ENCODE assay signal across 8 cellular contexts in genomic region chr3:23945653-23945902, GRCh38. TPM values are rescaled to one million over a fixed set of nuclear protein-coding genes. Genes with fewer than 3 reads are reported as not detected.
DNase-seq lines count a peak whose midpoint lies in the region; ATAC-seq and TF ChIP-seq lines count a peak whose summit lies in the region.

No MANE protein-coding gene starts in this region.

- H3K4me3 ChIP-seq in HAP-1 (peak overlapping the region; percentile 53), iPS-20b (ENCODE audit: low read length) (peak overlapping the region; percentile 46; the same call in 1 of the 2 replicates)

- H3K4me3 Mint-ChIP-seq in activated B cell treated with CpG ODN at 0.5 μM for 24 hours, result peak overlapping the region; percentile 68
- H3K4me3 Mint-ChIP-seq in stimulated activated naive B cell treated with anti-CD40 and anti-IgM and Interleukin-4, amounts not matched to agents 10 μg/mL and 1 μg/mL and 100 μg/mL, for 72 hours, result peak overlapping the region; percentile 85 to 92
- H3K4me3 Mint-ChIP-seq in activated CD8-positive, alpha-beta memory T cell treated with anti-CD3 and anti-CD28 coated beads, Interleukin-2, amount 10 ng/mL, durations not matched to agents 7 days and 5 days, result no peak overlapping the region

- ATAC-seq in activated B cell treated with CpG ODN at 0.5 μM for 24 hours (ENCODE audit: low read depth) (no peak), HG03520 (IDR thresholded peaks at IDR 0.05; ENCODE audit: unreplicated experiment) (no peak)
- no peak for ATAC-seq in stimulated activated naive B cell treated with anti-CD40 and anti-IgM and Interleukin-4, amounts not matched to agents 10 μg/mL and 1 μg/mL and 100 μg/mL, for 72 hours (replicated peaks)
- no peak for ATAC-seq in activated CD8-positive, alpha-beta memory T cell treated with anti-CD3 and anti-CD28 coated beads, Interleukin-2, amount 10 ng/mL, durations not matched to agents 7 days and 5 days

- POLR2A ChIA-PET in activated B cell treated with CpG ODN at 0.5 μM for 24 hours (lab: Charles Lee), result interaction anchor here (0.6 to 4.0 kb wide), 4 partner anchors 28 to 741 kb away, joined by 3 to 124 read pairs (median 5); partner anchors contain the start of genes NKIRAS1 and RPL15

- H3K27me3 ChIP-seq in HAP-1 (ENCODE audit: low read depth) (no peaks in the 10 kb centered on the region), iPS-20b (ENCODE audit: insufficient read depth, low read length) (no peaks in the 10 kb centered on the region)

- H3K36me3 ChIP-seq in HAP-1 (replicated peaks), result no peaks in the 10 kb centered on the region
- peaks cover 8% of the 10 kb centered on the region; the same call in 1 of the 2 replicates for H3K36me3 ChIP-seq in iPS-20b (ENCODE audit: insufficient read depth, low read depth, low read length)

- no peak overlapping the region for H3K27ac Mint-ChIP-seq in activated B cell treated with CpG ODN at 0.5 μM for 24 hours
- peak overlapping the region; percentile 89 for H3K27ac Mint-ChIP-seq in stimulated activated naive B cell treated with anti-CD40 and anti-IgM and Interleukin-4, amounts not matched to agents 10 μg/mL and 1 μg/mL and 100 μg/mL, for 72 hours
- H3K27ac Mint-ChIP-seq in activated CD8-positive, alpha-beta memory T cell treated with anti-CD3 and anti-CD28 coated beads, Interleukin-2, amount 10 ng/mL, durations not matched to agents 7 days and 5 days, result no peak overlapping the region

- intact Hi-C loops in activated B cell treated with CpG ODN at 0.5 μM for 24 hours (cut with micrococcal nuclease), result loop anchor here (1.0 to 10.0 kb wide), 7 partner anchors 28 to 1837 kb away; partner anchors contain the start of genes RPL15 and TOP2B

- no peaks in the 10 kb centered on the region for H3K27me3 Mint-ChIP-seq in activated B cell treated with CpG ODN at 0.5 μM for 24 hours
- H3K27me3 Mint-ChIP-seq in stimulated activated naive B cell treated with anti-CD40 and anti-IgM and Interleukin-4, amounts not matched to agents 10 μg/mL and 1 μg/mL and 100 μg/mL, for 72 hours, result no peaks in the 10 kb centered on the region
- H3K27me3 Mint-ChIP-seq in activated CD8-positive, alpha-beta memory T cell treated with anti-CD3 and anti-CD28 coated beads, Interleukin-2, amount 10 ng/mL, durations not matched to agents 7 days and 5 days, result peaks cover 28% of the 10 kb centered on the region

- no peaks in the 10 kb centered on the region for H3K9me3 ChIP-seq in HAP-1
- no peaks in the 10 kb centered on the region for H3K9me3 ChIP-seq in iPS-20b (ENCODE audit: insufficient read depth, low read depth, low read length)

- peaks cover 7% of the 10 kb centered on the region for H3K36me3 Mint-ChIP-seq in activated B cell treated with CpG ODN at 0.5 μM for 24 hours (ENCODE audit: low read depth)
- H3K36me3 Mint-ChIP-seq in stimulated activated naive B cell treated with anti-CD40 and anti-IgM and Interleukin-4, amounts not matched to agents 10 μg/mL and 1 μg/mL and 100 μg/mL, for 72 hours, result no peaks in the 10 kb centered on the region
- H3K36me3 Mint-ChIP-seq in activated CD8-positive, alpha-beta memory T cell treated with anti-CD3 and anti-CD28 coated beads, Interleukin-2, amount 10 ng/mL, durations not matched to agents 7 days and 5 days, result peaks cover 3% of the 10 kb centered on the region

- CTCF ChIA-PET in activated B cell treated with CpG ODN at 0.5 μM for 24 hours (lab: Charles Lee), result interaction anchor here (1.1 kb wide), 1 partner anchor 29 kb away, joined by 5 read pairs; the partner anchor contains the start of genes NKIRAS1 and RPL15
- CTCF ChIA-PET in activated CD8-positive, alpha-beta memory T cell treated with anti-CD3 and anti-CD28 coated beads, Interleukin-2, amount 10 ng/mL, durations not matched to agents 7 days and 5 days (lab: Charles Lee), result interaction anchor here (1.1 kb wide), 1 partner anchor 12 kb away, joined by 4 read pairs; no protein-coding TSS in a partner anchor

- no peaks in the 10 kb centered on the region for H3K9me3 Mint-ChIP-seq in activated B cell treated with CpG ODN at 0.5 μM for 24 hours
- H3K9me3 Mint-ChIP-seq in stimulated activated naive B cell treated with anti-CD40 and anti-IgM and Interleukin-4, amounts not matched to agents 10 μg/mL and 1 μg/mL and 100 μg/mL, for 72 hours, result no peaks in the 10 kb centered on the region
- H3K9me3 Mint-ChIP-seq in activated CD8-positive, alpha-beta memory T cell treated with anti-CD3 and anti-CD28 coated beads, Interleukin-2, amount 10 ng/mL, durations not matched to agents 7 days and 5 days (ENCODE audit: low read depth), result no peaks in the 10 kb centered on the region

- TF ChIP-seq CTCF in activated B cell treated with CpG ODN at 0.5 μM for 24 hours (IDR thresholded peaks at IDR 0.05), result no peak

- DNase-seq in HAP-1 (ENCODE audit: low spot score in 2 of 2) (no peak), activated B cell treated with CpG ODN at 0.5 μM for 24 hours (no peak), HuH-7 (ENCODE audit: low spot score) (no peak)
- no peak for DNase-seq in stimulated activated naive B cell treated with anti-CD40 and anti-IgM and Interleukin-4, amounts not matched to agents 10 μg/mL and 1 μg/mL and 100 μg/mL, for 72 hours
- DNase-seq in stimulated activated CD4-positive, alpha-beta T cell treated with anti-CD3 and anti-CD28 coated beads, Interleukin-4, amount 100 ng/mL, for 24 hours, result no peak
- no peak for DNase-seq in activated CD8-positive, alpha-beta memory T cell treated with anti-CD3 and anti-CD28 coated beads, Interleukin-2, amount 10 ng/mL, durations not matched to agents 7 days and 5 days

- in situ Hi-C loops in HAP-1 (cut with MboI; ENCODE audit: low sequenced_read_pairs), result no loop called here

- H3K4me1 ChIP-seq in HAP-1 (peaks cover 25% of the 10 kb centered on the region), iPS-20b (ENCODE audit: insufficient read depth, low read length) (peaks cover 20% of the 10 kb centered on the region; the same call in 1 of the 2 replicates)

- no peak overlapping the region for H3K27ac ChIP-seq in iPS-20b (ENCODE audit: low read length)

- 0 out of 2 replicates have a peak overlapping the region, but pooled peaks have one; percentile 35 for H3K9ac ChIP-seq in iPS-20b (ENCODE audit: low read depth, low read length)

- H3K4me1 Mint-ChIP-seq in activated B cell treated with CpG ODN at 0.5 μM for 24 hours, result peaks cover 40% of the 10 kb centered on the region
- H3K4me1 Mint-ChIP-seq in stimulated activated naive B cell treated with anti-CD40 and anti-IgM and Interleukin-4, amounts not matched to agents 10 μg/mL and 1 μg/mL and 100 μg/mL, for 72 hours, result peaks cover 22 to 40% of the 10 kb centered on the region in 2 donors
- H3K4me1 Mint-ChIP-seq in activated CD8-positive, alpha-beta memory T cell treated with anti-CD3 and anti-CD28 coated beads, Interleukin-2, amount 10 ng/mL, durations not matched to agents 7 days and 5 days, result peaks cover 27% of the 10 kb centered on the region

RNA-seq across cellular contexts. Expression of gene NR1D2, which starts 0.5 kb away (rescaled TPM):
- total RNA-seq in activated B cell treated with CpG ODN at 0.5 μM for 24 hours, result 20.6 and 25.0 TPM in 2 replicates
- 1 to 10 TPM; 3.8 to 4.1 TPM for total RNA-seq in activated CD8-positive, alpha-beta memory T cell treated with anti-CD3 and anti-CD28 coated beads, Interleukin-2, amount 10 ng/mL, durations not matched to agents 7 days and 5 days

RNA-seq across cellular contexts. Expression of gene RPL15, which starts 28.6 kb away (rescaled TPM):
- 2,710 and 2,947 TPM in 2 replicates for total RNA-seq in activated B cell treated with CpG ODN at 0.5 μM for 24 hours
- 1,000 to 10,000 TPM; 1,249 to 1,693 TPM for total RNA-seq in activated CD8-positive, alpha-beta memory T cell treated with anti-CD3 and anti-CD28 coated beads, Interleukin-2, amount 10 ng/mL, durations not matched to agents 7 days and 5 days

RNA-seq across cellular contexts. Expression of gene NKIRAS1, which starts 28.8 kb away (rescaled TPM):
- total RNA-seq in activated B cell treated with CpG ODN at 0.5 μM for 24 hours, result 3.4 and 4.8 TPM in 2 replicates
- total RNA-seq in activated CD8-positive, alpha-beta memory T cell treated with anti-CD3 and anti-CD28 coated beads, Interleukin-2, amount 10 ng/mL, durations not matched to agents 7 days and 5 days, result 1 to 10 TPM; 3.4 to 3.8 TPM
